Comparison of ENCODE assay signal across 10 cellular contexts in genomic region chr4:83552924-83553323, GRCh38. TPM values are rescaled to one million over a fixed set of nuclear protein-coding genes. Genes with fewer than 3 reads are reported as not detected.
DNase-seq lines count a peak whose midpoint lies in the region; ATAC-seq and TF ChIP-seq lines count a peak whose summit lies in the region.
"Had no signal": no experiment of that assay in that cellular context is flagged by ENCODE, and none has a peak within 500 bp of the region (broad histone marks: within the 10 kb centered on the region; RNA-seq: fewer than 3 reads in every experiment).

No MANE protein-coding gene starts in this region.

- H3K27me3 Mint-ChIP-seq in endothelial cell (ENCODE audit: unreplicated experiment) (no peaks in the 10 kb centered on the region), T-helper 17 cell (no peaks in the 10 kb centered on the region)

- H3K4me3 ChIP-seq in GM12865 (ENCODE audit: low read depth, low read length) (no peak overlapping the region), HFF-Myc (replicated peaks; ENCODE audit: low read depth, low read length) (no peak overlapping the region)
- H3K4me3 ChIP-seq: left lung had no signal

- H3K4me3 Mint-ChIP-seq in endothelial cell (ENCODE audit: unreplicated experiment) (no peak overlapping the region), T-helper 17 cell (no peak overlapping the region)

- H3K27ac Mint-ChIP-seq in endothelial cell (ENCODE audit: unreplicated experiment): no peak overlapping the region
- no peak overlapping the region for H3K27ac Mint-ChIP-seq in T-helper 17 cell

- ATAC-seq in left lobe of liver: peak; percentile 83
- ATAC-seq in T-helper 17 cell: no peak
- ATAC-seq: left lung had no signal

- H3K4me1 Mint-ChIP-seq in endothelial cell (ENCODE audit: unreplicated experiment) (no peaks in the 10 kb centered on the region), T-helper 17 cell (peaks cover 8% of the 10 kb centered on the region)

- H3K9me3 ChIP-seq in T-helper 17 cell (ENCODE audit: control insufficient read depth, low read length, poor library complexity, severe bottlenecking): no peaks in the 10 kb centered on the region
- H3K9me3 ChIP-seq: left lung had no signal

- no peaks in the 10 kb centered on the region for H3K9me3 Mint-ChIP-seq in endothelial cell (ENCODE audit: unreplicated experiment)

- DNase-seq in GM12865 (ENCODE audit: low read depth) (peak; percentile 37), HFF-Myc (ENCODE audit: extremely low read depth, low read depth) (peak; percentile 42), NOMO-1 treated with dmso at 0.1 percent for 144 hours (lab: John Stamatoyannopoulos, UW; ENCODE audit: unreplicated experiment) (peak; percentile 52), left lobe of liver (ENCODE audit: low spot score) (no peak), endothelial cell (ENCODE audit: low spot score) (no peak), T-helper 17 cell (no peak), NCI-H1105 (lab: John Stamatoyannopoulos, UW) (no peak), HK-2 (ENCODE audit: unreplicated experiment) (no peak)
- DNase-seq: left lung, substantia nigra had no signal

- H3K36me3 Mint-ChIP-seq in endothelial cell (ENCODE audit: low read depth, unreplicated experiment) (no peaks in the 10 kb centered on the region), T-helper 17 cell (ENCODE audit: low read depth) (no peaks in the 10 kb centered on the region)

- TF ChIP-seq CTCF in GM12865 (IDR thresholded peaks at IDR 0.05; ENCODE audit: insufficient read depth, low read depth, low read length, missing control alignments) (no peak), HFF-Myc (IDR thresholded peaks at IDR 0.05; ENCODE audit: low read depth, low read length, missing control alignments) (no peak), endothelial cell (IDR thresholded peaks at IDR 0.05; ENCODE audit: unreplicated experiment) (no peak)

RNA-seq across cellular contexts. Expression of gene GPAT3, which starts 17.0 kb away (rescaled TPM):
- total RNA-seq in left lobe of liver: 9.0 TPM
- 16.0 TPM for total RNA-seq in endothelial cell (ENCODE audit: unreplicated experiment)
- 1 to 10 TPM; 4.1 to 5.0 TPM for total RNA-seq in T-helper 17 cell

Comparison
In these comparisons a context has a peak if more than half of its experiments do, and no peak if none do; other contexts are left out.
1. DNase-seq: peak in GM12865 (single experiment), HFF-Myc (single experiment) and NOMO-1 treated with dmso at 0.1 percent for 144 hours (single experiment); none in left lobe of liver (single experiment), endothelial cell (single experiment), T-helper 17 cell (0 of 3), NCI-H1105 (single experiment) and HK-2 (single experiment).